ENCODE assay signal across 9 cellular contexts in genomic region chr20:45813489-45813888, GRCh38. TPM values are rescaled to one million over a fixed set of nuclear protein-coding genes. Genes with fewer than 3 reads are reported as not detected.
A peak's percentile ranks its signal among the peaks of the same experiment; 100 is the strongest.
DNase-seq lines count a peak whose midpoint lies in the region; ATAC-seq and TF ChIP-seq lines count a peak whose summit lies in the region.
"Had no signal": no experiment of that assay in that cellular context is flagged by ENCODE, and none has a peak within 500 bp of the region (broad histone marks: within the 10 kb centered on the region; RNA-seq: fewer than 3 reads in every experiment).

No MANE protein-coding gene starts in this region.

- H3K9me3 Mint-ChIP-seq in activated T-cell treated with anti-CD3 and anti-CD28 coated beads, Interleukin-2, amount 50 U/mL, for 4 hours = no peaks in the 10 kb centered on the region
- H3K9me3 Mint-ChIP-seq in stimulated activated effector memory CD8-positive, alpha-beta T cell treated with anti-CD3 and anti-CD28 coated beads, Interleukin-12 subunit alpha, Interleukin-12 subunit beta, amount 100 ng/mL, for 72 hours = no peaks in the 10 kb centered on the region

- H3K27me3 ChIP-seq in fibroblast of lung (ENCODE audit: control insufficient read depth, insufficient read depth, low read length) (no peaks in the 10 kb centered on the region), lower lobe of right lung (ENCODE audit: low read depth) (no peaks in the 10 kb centered on the region)

- peaks cover 21% of the 10 kb centered on the region for H3K36me3 Mint-ChIP-seq in activated T-cell treated with anti-CD3 and anti-CD28 coated beads, Interleukin-2, amount 50 U/mL, for 4 hours (ENCODE audit: insufficient read depth)
- H3K36me3 Mint-ChIP-seq in stimulated activated effector memory CD8-positive, alpha-beta T cell treated with anti-CD3 and anti-CD28 coated beads, Interleukin-12 subunit alpha, Interleukin-12 subunit beta, amount 100 ng/mL, for 72 hours = peaks cover 82% of the 10 kb centered on the region

- H3K27ac Mint-ChIP-seq in stimulated activated effector memory CD8-positive, alpha-beta T cell treated with anti-CD3 and anti-CD28 coated beads, Interleukin-12 subunit alpha, Interleukin-12 subunit beta, amount 100 ng/mL, for 72 hours = peak overlapping the region; percentile 91

- peak overlapping the region; percentile 89 for H3K4me2 ChIP-seq in fibroblast of lung (ENCODE audit: extremely low read depth, insufficient read depth, low read length)

- no peaks in the 10 kb centered on the region for H3K27me3 Mint-ChIP-seq in activated T-cell treated with anti-CD3 and anti-CD28 coated beads, Interleukin-2, amount 50 U/mL, for 4 hours (ENCODE audit: low read depth)

- H3K9me3 ChIP-seq in SK-N-MC (ENCODE audit: low read depth, low read length) (no peaks in the 10 kb centered on the region), fibroblast of lung (ENCODE audit: control insufficient read depth, insufficient read depth, low read depth, low read length) (no peaks in the 10 kb centered on the region), lower lobe of right lung (no peaks in the 10 kb centered on the region)

- TF ChIP-seq CTCF in fibroblast of lung (conservative IDR thresholded peaks at IDR 0.05 in 1 of 2, IDR thresholded peaks at IDR 0.05 in 1 of 2; ENCODE audit: low read depth in 1 of 2, low read length in 2 of 2) (no peak), lower lobe of right lung (IDR thresholded peaks at IDR 0.05) (no peak)

- no peak for ATAC-seq in activated T-cell treated with anti-CD3 and anti-CD28 coated beads, Interleukin-2, amount 50 U/mL, for 4 hours
- no peak for ATAC-seq in stimulated activated effector memory CD8-positive, alpha-beta T cell treated with anti-CD3 and anti-CD28 coated beads, Interleukin-12 subunit alpha, Interleukin-12 subunit beta, amount 100 ng/mL, for 72 hours
- ATAC-seq in GM19452 (IDR thresholded peaks at IDR 0.05; ENCODE audit: unreplicated experiment) = no peak
- ATAC-seq in HG03159 (IDR thresholded peaks at IDR 0.05; ENCODE audit: unreplicated experiment) = no peak
- ATAC-seq in lower lobe of right lung = no peak

- H4K20me1 ChIP-seq in fibroblast of lung (ENCODE audit: control insufficient read depth, extremely low read depth, insufficient read depth, low read length) = no peaks in the 10 kb centered on the region

- H3K4me3 Mint-ChIP-seq in activated T-cell treated with anti-CD3 and anti-CD28 coated beads, Interleukin-2, amount 50 U/mL, for 4 hours = peak overlapping the region; percentile 82
- peak overlapping the region; percentile 91 for H3K4me3 Mint-ChIP-seq in stimulated activated effector memory CD8-positive, alpha-beta T cell treated with anti-CD3 and anti-CD28 coated beads, Interleukin-12 subunit alpha, Interleukin-12 subunit beta, amount 100 ng/mL, for 72 hours

- H2AFZ ChIP-seq in fibroblast of lung (ENCODE audit: low read length) = no peak overlapping the region

- H3K4me3 ChIP-seq in SK-N-MC (peak overlapping the region; percentile 91), fibroblast of lung (replicated peaks in 1 of 4; ENCODE audit: control extremely low read depth in 1 of 4, insufficient read depth in 1 of 4, low read depth in 3 of 4, low read length in 4 of 4) (peak overlapping the region; percentile 73 to 83 (median 78)), lower lobe of right lung (no peak overlapping the region)

- H3K9ac ChIP-seq in SK-N-MC (ENCODE audit: insufficient read length) (peak overlapping the region; percentile 95), fibroblast of lung (ENCODE audit: insufficient read depth, low read length) (peak overlapping the region; percentile 60)

- intact Hi-C loops in lower lobe of right lung (cut with DNase I) = no loop called here

- H3K27ac ChIP-seq in SK-N-MC = peak overlapping the region; percentile 79
- H3K27ac ChIP-seq in fibroblast of lung (ENCODE audit: insufficient read depth, low read length) = peak overlapping the region; percentile 77
- no peak overlapping the region for H3K27ac ChIP-seq in lower lobe of right lung

- DNase-seq in activated T-cell treated with anti-CD3 and anti-CD28 coated beads, Interleukin-2, amount 50 U/mL, for 4 hours = no peak
- DNase-seq in activated T-cell treated with anti-CD3 and anti-CD28 coated beads, Interleukin-2, amount 50 U/mL, for 48 hours = no peak
- DNase-seq in SK-N-MC (ENCODE audit: low read depth, low spot score) = no peak
- DNase-seq in fibroblast of lung (ENCODE audit: low read depth in 2 of 2) = no peak
- DNase-seq in stimulated activated effector memory CD8-positive, alpha-beta T cell treated with anti-CD3 and anti-CD28 coated beads, Interleukin-12 subunit alpha, Interleukin-12 subunit beta, amount 100 ng/mL, for 72 hours (ENCODE audit: low spot score in 2 of 2) = no peak
- DNase-seq in lower lobe of right lung = no peak
- DNase-seq: C1 segment of cervical spinal cord had no signal

- peaks cover 16% of the 10 kb centered on the region for H3K4me1 Mint-ChIP-seq in activated T-cell treated with anti-CD3 and anti-CD28 coated beads, Interleukin-2, amount 50 U/mL, for 4 hours (ENCODE audit: low read depth)
- peaks cover 20% of the 10 kb centered on the region for H3K4me1 Mint-ChIP-seq in stimulated activated effector memory CD8-positive, alpha-beta T cell treated with anti-CD3 and anti-CD28 coated beads, Interleukin-12 subunit alpha, Interleukin-12 subunit beta, amount 100 ng/mL, for 72 hours

- H3K36me3 ChIP-seq in SK-N-MC (ENCODE audit: insufficient read depth, low read length) (peaks cover 74% of the 10 kb centered on the region), fibroblast of lung (ENCODE audit: control insufficient read depth, insufficient read depth, low read length) (peaks cover 24% of the 10 kb centered on the region), lower lobe of right lung (peaks cover 32% of the 10 kb centered on the region)

- peaks cover 10% of the 10 kb centered on the region for H3K4me1 ChIP-seq in fibroblast of lung (ENCODE audit: control insufficient read depth, extremely low read depth, insufficient read depth, low read length)
- H3K4me1 ChIP-seq in lower lobe of right lung = peaks cover 14% of the 10 kb centered on the region

- H3K79me2 ChIP-seq in fibroblast of lung (ENCODE audit: control insufficient read depth, insufficient read depth, low read length) = peaks cover 23% of the 10 kb centered on the region

RNA-seq across cellular contexts. Expression of gene UBE2C, which starts 1.0 kb away (rescaled TPM):
- total RNA-seq in activated T-cell treated with anti-CD3 and anti-CD28 coated beads, Interleukin-2, amount 50 U/mL, for 4 hours = 10 to 100 TPM; 10.5 to 19.4 (median 18.4) TPM
- total RNA-seq in fibroblast of lung (1.0 and 12.9 TPM in 2 replicates), lower lobe of right lung (3.5 TPM)
- 23.7 and 104 TPM in 2 replicates for polyA plus RNA-seq in fibroblast of lung
- polyA plus RNA-seq in fibroblast of lung (2012) = 22.4 and 96.8 TPM in 2 replicates
- 31.1 and 47.2 TPM in 2 replicates for polyA minus RNA-seq in fibroblast of lung (ENCODE audit: low replicate concordance)

RNA-seq across cellular contexts. Expression of gene TNNC2, which starts 13.6 kb away (rescaled TPM):
- total RNA-seq in activated T-cell treated with anti-CD3 and anti-CD28 coated beads, Interleukin-2, amount 50 U/mL, for 4 hours = not detected
- total RNA-seq in fibroblast of lung (1.3 and 1.8 TPM in 2 replicates), lower lobe of right lung (not detected)
- polyA plus RNA-seq in fibroblast of lung = 1.2 and 1.4 TPM in 2 replicates
- polyA plus RNA-seq in fibroblast of lung (2012) = 0.70 and 0.75 TPM in 2 replicates
- not detected in 2 replicates for polyA minus RNA-seq in fibroblast of lung (ENCODE audit: low replicate concordance)

RNA-seq across cellular contexts. Expression of gene SNX21, which starts 20.1 kb away (rescaled TPM):
- total RNA-seq in activated T-cell treated with anti-CD3 and anti-CD28 coated beads, Interleukin-2, amount 50 U/mL, for 4 hours = under 1 TPM; 0.83 to 0.98 (median 0.87) TPM
- total RNA-seq in fibroblast of lung (50.8 and 101 TPM in 2 replicates), lower lobe of right lung (24.1 TPM)
- 21.8 and 23.3 TPM in 2 replicates for polyA plus RNA-seq in fibroblast of lung
- 30.9 and 38.4 TPM in 2 replicates for polyA plus RNA-seq in fibroblast of lung (2012)
- polyA minus RNA-seq in fibroblast of lung (ENCODE audit: low replicate concordance) = 15.0 and 24.9 TPM in 2 replicates

RNA-seq across cellular contexts. Expression of gene DNTTIP1, which starts 21.7 kb away (rescaled TPM):
- 10 to 100 TPM; 33.9 to 39.6 (median 38.5) TPM for total RNA-seq in activated T-cell treated with anti-CD3 and anti-CD28 coated beads, Interleukin-2, amount 50 U/mL, for 4 hours
- total RNA-seq in fibroblast of lung = 14.7 and 15.9 TPM in 2 replicates
- 37.4 and 43.2 TPM in 2 replicates for polyA plus RNA-seq in fibroblast of lung
- 40.7 and 41.9 TPM in 2 replicates for polyA plus RNA-seq in fibroblast of lung (2012)
- polyA minus RNA-seq in fibroblast of lung (ENCODE audit: low replicate concordance) = 10.2 and 29.3 TPM in 2 replicates
- total RNA-seq in lower lobe of right lung = 30.8 TPM

RNA-seq across cellular contexts. Expression of gene WFDC3, which starts 21.8 kb away (rescaled TPM):
- total RNA-seq in activated T-cell treated with anti-CD3 and anti-CD28 coated beads, Interleukin-2, amount 50 U/mL, for 4 hours = not detected
- total RNA-seq in fibroblast of lung = 0.50 and 0.51 TPM in 2 replicates
- 1.7 TPM in 1 of 2 replicates, not detected in the other for polyA plus RNA-seq in fibroblast of lung
- 0.32 and 2.9 TPM in 2 replicates for polyA plus RNA-seq in fibroblast of lung (2012)
- polyA minus RNA-seq in fibroblast of lung (ENCODE audit: low replicate concordance) = not detected in 2 replicates
- total RNA-seq in lower lobe of right lung = 3.4 TPM

Comparison
In these comparisons a context has a peak if more than half of its experiments do, and no peak if none do; other contexts are left out.
1. RNA of gene SNX21, which starts 20.1 kb away (total RNA-seq): 50.8 to 101 TPM in fibroblast of lung and 24.1 TPM in lower lobe of right lung (single experiment); 0.83 to 0.98 TPM in activated T-cell treated with anti-CD3 and anti-CD28 coated beads, Interleukin-2, amount 50 U/mL, for 4 hours; every median in the first group is over 10 times any median in the second.